ENCODE assay signal across 9 cellular contexts in the genomic region with DNA sequence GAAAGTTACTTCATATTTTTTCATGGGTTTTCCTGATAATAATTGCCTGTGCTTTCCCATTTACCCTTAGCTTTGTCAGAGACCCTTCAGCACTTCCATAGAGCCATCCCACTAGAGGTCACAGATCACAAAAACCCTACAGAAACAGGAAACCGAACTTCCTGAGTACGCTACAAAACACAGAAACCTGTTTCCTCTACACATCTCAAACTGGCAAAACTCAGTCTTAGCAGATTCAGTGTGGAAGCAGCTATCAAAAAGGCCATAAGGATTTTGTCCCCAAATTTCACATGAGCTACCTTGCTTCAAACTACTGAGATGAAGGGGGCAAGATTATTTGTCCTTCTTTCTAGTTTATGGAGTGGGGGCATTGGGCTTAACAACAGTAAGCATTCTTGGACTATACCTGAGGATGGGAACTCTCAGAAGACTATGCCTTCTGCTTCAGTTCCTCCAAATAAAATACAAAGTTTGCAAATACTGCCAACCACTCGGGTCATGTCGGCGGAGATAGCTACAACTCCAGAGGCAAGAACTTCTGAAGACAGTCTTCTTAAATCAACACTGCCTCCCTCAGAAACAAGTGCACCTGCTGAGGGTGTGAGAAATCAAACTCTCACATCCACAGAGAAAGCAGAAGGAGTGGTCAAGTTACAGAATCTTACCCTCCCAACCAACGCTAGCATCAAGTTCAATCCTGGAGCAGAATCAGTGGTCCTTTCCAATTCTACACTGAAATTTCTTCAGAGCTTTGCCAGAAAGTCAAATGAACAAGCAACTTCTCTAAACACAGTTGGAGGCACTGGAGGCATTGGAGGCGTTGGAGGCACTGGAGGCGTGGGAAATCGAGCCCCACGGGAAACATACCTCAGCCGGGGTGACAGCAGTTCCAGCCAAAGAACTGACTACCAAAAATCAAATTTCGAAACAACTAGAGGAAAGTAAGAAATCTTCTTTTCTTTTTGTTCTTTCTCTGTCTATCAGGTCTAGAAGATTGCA. TPM values are rescaled to one million over a fixed set of nuclear protein-coding genes. Genes with fewer than 3 reads are reported as not detected.
A peak's percentile ranks its signal among the peaks of the same experiment; 100 is the strongest.
DNase-seq lines count a peak whose midpoint lies in the region; ATAC-seq and TF ChIP-seq lines count a peak whose summit lies in the region.
"Had no signal": no experiment of that assay in that cellular context is flagged by ENCODE, and none has a peak within 500 bp of the region (broad histone marks: within the 10 kb centered on the region; RNA-seq: fewer than 3 reads in every experiment).

A gene with protein sequence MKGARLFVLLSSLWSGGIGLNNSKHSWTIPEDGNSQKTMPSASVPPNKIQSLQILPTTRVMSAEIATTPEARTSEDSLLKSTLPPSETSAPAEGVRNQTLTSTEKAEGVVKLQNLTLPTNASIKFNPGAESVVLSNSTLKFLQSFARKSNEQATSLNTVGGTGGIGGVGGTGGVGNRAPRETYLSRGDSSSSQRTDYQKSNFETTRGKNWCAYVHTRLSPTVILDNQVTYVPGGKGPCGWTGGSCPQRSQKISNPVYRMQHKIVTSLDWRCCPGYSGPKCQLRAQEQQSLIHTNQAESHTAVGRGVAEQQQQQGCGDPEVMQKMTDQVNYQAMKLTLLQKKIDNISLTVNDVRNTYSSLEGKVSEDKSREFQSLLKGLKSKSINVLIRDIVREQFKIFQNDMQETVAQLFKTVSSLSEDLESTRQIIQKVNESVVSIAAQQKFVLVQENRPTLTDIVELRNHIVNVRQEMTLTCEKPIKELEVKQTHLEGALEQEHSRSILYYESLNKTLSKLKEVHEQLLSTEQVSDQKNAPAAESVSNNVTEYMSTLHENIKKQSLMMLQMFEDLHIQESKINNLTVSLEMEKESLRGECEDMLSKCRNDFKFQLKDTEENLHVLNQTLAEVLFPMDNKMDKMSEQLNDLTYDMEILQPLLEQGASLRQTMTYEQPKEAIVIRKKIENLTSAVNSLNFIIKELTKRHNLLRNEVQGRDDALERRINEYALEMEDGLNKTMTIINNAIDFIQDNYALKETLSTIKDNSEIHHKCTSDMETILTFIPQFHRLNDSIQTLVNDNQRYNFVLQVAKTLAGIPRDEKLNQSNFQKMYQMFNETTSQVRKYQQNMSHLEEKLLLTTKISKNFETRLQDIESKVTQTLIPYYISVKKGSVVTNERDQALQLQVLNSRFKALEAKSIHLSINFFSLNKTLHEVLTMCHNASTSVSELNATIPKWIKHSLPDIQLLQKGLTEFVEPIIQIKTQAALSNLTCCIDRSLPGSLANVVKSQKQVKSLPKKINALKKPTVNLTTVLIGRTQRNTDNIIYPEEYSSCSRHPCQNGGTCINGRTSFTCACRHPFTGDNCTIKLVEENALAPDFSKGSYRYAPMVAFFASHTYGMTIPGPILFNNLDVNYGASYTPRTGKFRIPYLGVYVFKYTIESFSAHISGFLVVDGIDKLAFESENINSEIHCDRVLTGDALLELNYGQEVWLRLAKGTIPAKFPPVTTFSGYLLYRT (plus strand): TSS at position 201 of the 999 bp plus-strand sequence. CDS start 118 bp downstream, at position 319.

- H3K4me1 ChIP-seq in right cardiac atrium (ENCODE audit: control insufficient read depth, insufficient read depth, low read length) (no peaks in the 10 kb centered on the region), vagina (no peaks in the 10 kb centered on the region), colonic mucosa (no peaks in the 10 kb centered on the region)

- H3K9ac ChIP-seq in colonic mucosa (ENCODE audit: low read depth in 2 of 2, low read length in 2 of 2): no peak within 1 kb of the TSS

- intact Hi-C loops in right cardiac atrium (cut with DNase I): no loop called here
- intact Hi-C loops in Right ventricle myocardium superior (cut with DNase I): loop anchor here (5.0 to 10.0 kb wide), 2 partner anchors 230 to 298 kb away; no protein-coding TSS in a partner anchor
- intact Hi-C loops in vagina (cut with DNase I): no loop called here
- intact Hi-C loops in colonic mucosa (cut with DNase I): no loop called here

- 49% methylated on average over 12 of the region's 12 CpGs for WGBS in right cardiac atrium

- no peak for DNase-seq in right cardiac atrium
- DNase-seq in Right ventricle myocardium superior: no peak
- peak; percentile 88 for DNase-seq in dermis blood vessel endothelial cell
- DNase-seq in vagina (ENCODE audit: extremely low spot score in 2 of 2): no peak
- DNase-seq in HuH-7 (ENCODE audit: low spot score): no peak
- DNase-seq in activated gamma-delta T cell treated with Interleukin-2 at 50 U/mL for 16 hours: no peak
- no peak for DNase-seq in colonic mucosa

- no peak for TF ChIP-seq CTCF in vagina (IDR thresholded peaks at IDR 0.05)
- no peak for TF ChIP-seq CTCF in colonic mucosa (IDR thresholded peaks at IDR 0.05)

- H3K27ac ChIP-seq in right cardiac atrium (ENCODE audit: low read length) (no peak within 1 kb of the TSS), vagina (peak within 1 kb of the TSS; percentile 9), colonic mucosa (no peak within 1 kb of the TSS)
- H3K27ac ChIP-seq: C4-2B had no signal

- H3K9me3 ChIP-seq in right cardiac atrium (ENCODE audit: control insufficient read depth, low read length) (no peaks in the 10 kb centered on the region), vagina (no peaks in the 10 kb centered on the region), colonic mucosa (no peaks in the 10 kb centered on the region)

- ATAC-seq in right cardiac atrium: peak in 1 of 2 donors; percentile 79
- no peak for ATAC-seq in Right ventricle myocardium superior (ENCODE audit: poor library complexity)
- peak; percentile 83 for ATAC-seq in HG03159 (IDR thresholded peaks at IDR 0.05; ENCODE audit: unreplicated experiment)

- H3K4me3 ChIP-seq in right cardiac atrium (ENCODE audit: low read length) (peak within 1 kb of the TSS; percentile 15), vagina (peak within 1 kb of the TSS; percentile 6 to 30), colonic mucosa (no peak within 1 kb of the TSS)

- no peak for TF ChIP-seq POLR2A in vagina (IDR thresholded peaks at IDR 0.05)

- H3K27me3 ChIP-seq in right cardiac atrium (ENCODE audit: control insufficient read depth, insufficient read depth) (no peaks in the 10 kb centered on the region), vagina (no peaks in the 10 kb centered on the region), colonic mucosa (no peaks in the 10 kb centered on the region)

- no peaks in the 10 kb centered on the region for H3K36me3 ChIP-seq in vagina
- no peaks in the 10 kb centered on the region for H3K36me3 ChIP-seq in colonic mucosa

RNA-seq across cellular contexts. Expression of the gene that starts here (rescaled TPM):
- total RNA-seq in right cardiac atrium: 10 to 100 TPM in 1 of 4 donors, 1 to 10 TPM in 3; 3.3 to 14.1 (median 5.5) TPM
- 3.8 TPM for polyA plus RNA-seq in right cardiac atrium
- total RNA-seq in Right ventricle myocardium superior: 2.3 TPM
- 2,743 and 3,766 TPM in 2 replicates for total RNA-seq in dermis blood vessel endothelial cell
- 96.3 TPM for total RNA-seq in vagina
- 10 to 100 TPM in 1 of 2 donors, 1 to 10 TPM in 1; 6.7 to 11.9 TPM for total RNA-seq in colonic mucosa

Comparison
In these comparisons a context has a peak if more than half of its experiments do, and no peak if none do; other contexts are left out.
1. RNA of the gene that starts here (total RNA-seq): 2,743 to 3,766 TPM in dermis blood vessel endothelial cell; 96.3 TPM in vagina (single experiment), 6.7 to 11.9 TPM in colonic mucosa, 3.3 to 14.1 TPM in right cardiac atrium and 2.3 TPM in Right ventricle myocardium superior (single experiment); every median in the first group is over 10 times any median in the second.